ENCODE assay signal across 17 cellular contexts in genomic region chr6:32615885-32616532, GRCh38. TPM values are rescaled to one million over a fixed set of nuclear protein-coding genes. Genes with fewer than 3 reads are reported as not detected.
"Had no signal": no experiment of that assay in that cellular context is flagged by ENCODE, and none has a peak within 500 bp of the region (broad histone marks: within the 10 kb centered on the region; RNA-seq: fewer than 3 reads in every experiment).

No MANE protein-coding gene starts in this region.

- H3K27ac Mint-ChIP-seq: activated CD8-positive, alpha-beta T cell treated with anti-CD3 and anti-CD28 coated beads for 36 hours; activated T-cell treated with anti-CD3 and anti-CD28 coated beads, Interleukin-2, amount 50 U/mL, for 72 hours; progenitor cell of endocrine pancreas had no signal

- H3K4me3 Mint-ChIP-seq: activated CD8-positive, alpha-beta T cell treated with anti-CD3 and anti-CD28 coated beads for 36 hours; activated T-cell treated with anti-CD3 and anti-CD28 coated beads, Interleukin-2, amount 50 U/mL, for 72 hours had no signal

- H3K4me3 ChIP-seq: body of pancreas, esophagus squamous epithelium, SK-N-MC, skin epidermis had no signal

- H3K9me3 ChIP-seq: body of pancreas, esophagus squamous epithelium had no signal

- H3K4me1 ChIP-seq: body of pancreas, esophagus squamous epithelium had no signal

- ATAC-seq: activated CD8-positive, alpha-beta T cell treated with anti-CD3 and anti-CD28 coated beads for 36 hours; activated T-cell treated with anti-CD3 and anti-CD28 coated beads, Interleukin-2, amount 50 U/mL, for 72 hours; body of pancreas; left ventricle myocardium superior; right cardiac atrium had no signal

- H3K36me3 ChIP-seq: esophagus squamous epithelium had no signal

- H3K27me3 ChIP-seq: body of pancreas, esophagus squamous epithelium had no signal

- DNase-seq: activated CD4-positive, alpha-beta T cell treated with anti-CD3 and anti-CD28 coated beads for 1 hour; activated CD8-positive, alpha-beta T cell treated with anti-CD3 and anti-CD28 coated beads for 36 hours; activated T-cell treated with anti-CD3 and anti-CD28 coated beads, Interleukin-2, amount 50 U/mL, for 72 hours; amniotic stem cell; body of pancreas; caudate nucleus; esophagus squamous epithelium; glutamatergic neuron; left ventricle myocardium superior; right cardiac atrium; stimulated activated CD4-positive, alpha-beta T cell treated with anti-CD3 and anti-CD28 coated beads, Interleukin-15, amount 100 ng/mL, for 24 hours; stimulated activated CD4-positive, alpha-beta T cell treated with anti-CD3 and anti-CD28 coated beads, Interleukin-4, amount 100 ng/mL, for 1 hour; T1000 had no signal

RNA-seq across cellular contexts. Expression of gene HLA-DQA1, which starts 21.2 kb away (rescaled TPM):
- total RNA-seq: fibroblast of villous mesenchyme, progenitor cell of endocrine pancreas had no signal

RNA-seq across cellular contexts. Expression of gene HLA-DRB1, which starts 26.4 kb away (rescaled TPM):
- total RNA-seq: fibroblast of villous mesenchyme had no signal

RNA-seq across cellular contexts. Expression of gene HLA-DQB1, which starts 50.4 kb away (rescaled TPM):
- total RNA-seq: fibroblast of villous mesenchyme had no signal
